ENCODE assay signal across 8 cellular contexts in genomic region chr17:49035470-49036269, GRCh38. TPM values are rescaled to one million over a fixed set of nuclear protein-coding genes. Genes with fewer than 3 reads are reported as not detected.
DNase-seq lines count a peak whose midpoint lies in the region; ATAC-seq, FAIRE-seq and TF ChIP-seq lines count a peak whose summit lies in the region.

No MANE protein-coding gene starts in this region.

- no TSS peak for BruUV-seq in OCI-LY7 (replicated peaks; lab: Mats Ljungman, UMichigan)
- BruUV-seq in GM12878 (replicated peaks; lab: Mats Ljungman, UMichigan) = no TSS peak

- TF ChIP-seq CTCF in AG09309 (IDR thresholded peaks at IDR 0.05; ENCODE audit: control insufficient read depth, insufficient read depth, low read depth, low read length, missing control alignments) (peak; percentile 84), OCI-LY7 (conservative IDR thresholded peaks at IDR 0.05; ENCODE audit: low read length) (peak; percentile 82), GM12878 (IDR thresholded peaks at IDR 0.05 in 2 of 3, conservative IDR thresholded peaks at IDR 0.05 in 1 of 3; ENCODE audit: control insufficient read depth in 2 of 3, extremely low read depth in 1 of 3, insufficient read depth in 1 of 3, low read depth in 3 of 3, low read length in 3 of 3) (peak; percentile 65 to 92 (median 74))

- no peak for TF ChIP-seq EP300 in GM12878 (IDR thresholded peaks at IDR 0.05; ENCODE audit: borderline replicate concordance in 1 of 2, control insufficient read depth in 1 of 2, low read depth in 2 of 2, low read length in 2 of 2)

- H3K79me2 ChIP-seq in OCI-LY7 (ENCODE audit: insufficient read depth, low read depth, low read length) (no peaks in the 10 kb centered on the region), GM12878 (ENCODE audit: control insufficient read depth, insufficient read depth, low read length) (no peaks in the 10 kb centered on the region)

- peaks cover 66% of the 10 kb centered on the region for H3K36me3 ChIP-seq in OCI-LY7 (ENCODE audit: insufficient read depth, low read length)
- H3K36me3 ChIP-seq in GM12878 (ENCODE audit: control insufficient read depth in 2 of 2, insufficient read depth in 2 of 2, low read length in 1 of 2) = no peaks in the 10 kb centered on the region

- H3K4me2 ChIP-seq in OCI-LY7 (ENCODE audit: low read length) (no peak overlapping the region), GM12878 (ENCODE audit: control insufficient read depth, insufficient read depth) (no peak overlapping the region)

- H3K4me1 ChIP-seq in OCI-LY7 (ENCODE audit: insufficient read depth, low read length, poor library complexity, severe bottlenecking) = no peaks in the 10 kb centered on the region
- H3K4me1 ChIP-seq in GM12878 (ENCODE audit: control insufficient read depth, insufficient read depth, low read length) = no peaks in the 10 kb centered on the region

- H3K27ac ChIP-seq in OCI-LY7 (ENCODE audit: low read depth, low read length, poor library complexity, severe bottlenecking) = no peak overlapping the region
- H3K27ac ChIP-seq in GM12878 (ENCODE audit: control insufficient read depth, insufficient read depth) = no peak overlapping the region

- H3K9me2 ChIP-seq in OCI-LY7 (ENCODE audit: insufficient read depth, low read length) = no peaks in the 10 kb centered on the region

- no peak for TF ChIP-seq POLR2A in GM12878 (IDR thresholded peaks at IDR 0.05; ENCODE audit: low read depth, low read length)

- FAIRE-seq in GM12878 (lab: Jason Lieb, UNC) = no peak

- intact Hi-C loops in OCI-LY7 (cut with micrococcal nuclease; ENCODE audit: unreplicated experiment) = no loop called here
- intact Hi-C loops in GM12878 (cut with micrococcal nuclease; ENCODE audit: unreplicated experiment) = no loop called here

- DNase-seq in AG09309 (ENCODE audit: low read depth) = no peak
- DNase-seq in GM19240 (ENCODE audit: insufficient read length, low spot score) = peak; percentile 28
- peak; percentile 48 for DNase-seq in OCI-LY7 (ENCODE audit: low spot score)
- DNase-seq in GM12878 (ENCODE audit: low read depth, low spot score) = no peak
- DNase-seq in left kidney (ENCODE audit: low read depth, low spot score) = peak; percentile 84
- peak; percentile 41 for DNase-seq in stromal cell of bone marrow (ENCODE audit: low read depth)
- DNase-seq in NOMO-1 treated with DMSO at 0.1 percent for 48 hours (lab: John Stamatoyannopoulos, UW; ENCODE audit: unreplicated experiment) = no peak

- H4K20me1 ChIP-seq in OCI-LY7 (ENCODE audit: insufficient read depth, low read length) = no peaks in the 10 kb centered on the region
- no peaks in the 10 kb centered on the region; the same call in 1 of the 2 replicates for H4K20me1 ChIP-seq in GM12878 (ENCODE audit: control insufficient read depth, insufficient read depth)

- no peaks in the 10 kb centered on the region; a peak in 1 of 4 replicates for H3K27me3 ChIP-seq in GM12878 (replicated peaks in 1 of 2; ENCODE audit: control insufficient read depth in 2 of 2, insufficient read depth in 2 of 2, low read length in 1 of 2)

- peak; percentile 43; the same call in 1 of the 2 replicates for TF ChIP-seq RAD21 in GM12878 (IDR thresholded peaks at IDR 0.05; ENCODE audit: insufficient read depth, low read depth, low read length)

- no peak overlapping the region for H3K9ac ChIP-seq in GM12878 (ENCODE audit: control insufficient read depth, insufficient read depth, low read length)

- in situ Hi-C loops in GM12878 (cut with MboI) = no loop called here

- POLR2A ChIA-PET in OCI-LY7 (lab: Charles Lee) (interaction anchor here (1.5 kb wide), 1 partner anchor 9 kb away, joined by 3 read pairs; no protein-coding TSS in a partner anchor), GM12878 (lab: Charles Lee) (no interaction called here)

- WGBS in GM12878 (ENCODE audit: insufficient coverage, insufficient replicate concordance, low lambda C conversion rate, missing lambda C conversion rate) = 52% methylated on average over 28 of the region's 42 CpGs

- H3K9me3 ChIP-seq in OCI-LY7 (ENCODE audit: low read length) = no peaks in the 10 kb centered on the region
- no peaks in the 10 kb centered on the region for H3K9me3 ChIP-seq in GM12878 (replicated peaks; ENCODE audit: control insufficient read depth, insufficient read depth, low read length)

- H2AFZ ChIP-seq in OCI-LY7 (ENCODE audit: low read length) (no peak overlapping the region), GM12878 (ENCODE audit: control insufficient read depth, low read depth, low read length) (no peak overlapping the region)

- CTCF ChIA-PET in OCI-LY7 (lab: Charles Lee; ENCODE audit: unreplicated experiment) = no interaction called here
- CTCF ChIA-PET in GM12878 (lab: Yijun Ruan, JAX) = interaction anchor here (0.5 to 8.9 kb wide), 24 partner anchors 10 to 372 kb away, joined by 3 to 115 read pairs (median 5); partner anchors contain the start of gene ATP5MC1

- SMC1A ChIA-PET in GM12878 (lab: Charles Lee; ENCODE audit: uncharacterized antibody, unreplicated experiment) = interaction anchor here (0.9 to 2.5 kb wide), 2 partner anchors 152 to 357 kb away, joined by 3 to 17 read pairs; no protein-coding TSS in a partner anchor

- ATAC-seq in GM12878 (peak; percentile 63), HG03521 (IDR thresholded peaks at IDR 0.05; ENCODE audit: unreplicated experiment) (no peak)

- H3K4me3 ChIP-seq in AG09309 (ENCODE audit: control insufficient read depth, low read depth, low read length) = peak overlapping the region; percentile 36
- H3K4me3 ChIP-seq in OCI-LY7 (ENCODE audit: low read depth, low read length, poor library complexity, severe bottlenecking) = no peak overlapping the region
- H3K4me3 ChIP-seq in GM12878 = no peak overlapping the region

- RAD21 ChIA-PET in GM12878 (lab: Charles Lee; ENCODE audit: unreplicated experiment) = interaction anchor here (0.6 to 1.4 kb wide), 4 partner anchors 151 to 357 kb away, joined by 3 to 7 read pairs (median 4); no protein-coding TSS in a partner anchor

TF ChIP-seq in GM12878, 131 proteins besides CTCF, POLR2A, EP300 and RAD21 (continues in another document):
- no peak for TF ChIP-seq ZNF274 (IDR thresholded peaks at IDR 0.05; ENCODE audit: insufficient read depth, insufficient read length)
- no peak for TF ChIP-seq NR2C1 (IDR thresholded peaks at IDR 0.05)
- no peak for TF ChIP-seq HDGF (IDR thresholded peaks at IDR 0.05)
- no peak for TF ChIP-seq EZH2 (IDR thresholded peaks at IDR 0.05; ENCODE audit: borderline replicate concordance, control insufficient read depth, low read depth, low read length)
- TF ChIP-seq BCL11A (IDR thresholded peaks at IDR 0.05; ENCODE audit: low read depth, low read length) = no peak
- TF ChIP-seq MEF2A (IDR thresholded peaks at IDR 0.05; ENCODE audit: insufficient read depth, low read depth, low read length) = no peak
- TF ChIP-seq TAF1 (IDR thresholded peaks at IDR 0.05; ENCODE audit: borderline replicate concordance, low read depth, low read length) = no peak
- TF ChIP-seq REST (IDR thresholded peaks at IDR 0.05; ENCODE audit: low read depth, low read length) = no peak
- TF ChIP-seq CBX3 (IDR thresholded peaks at IDR 0.05; ENCODE audit: borderline replicate concordance, low read depth) = no peak
- peak; percentile 79 for TF ChIP-seq YY1 (IDR thresholded peaks at IDR 0.05; ENCODE audit: low read depth, low read length)
- TF ChIP-seq RUNX3 (IDR thresholded peaks at IDR 0.05; ENCODE audit: low read length) = 0 out of 2 replicates have a peak, but pooled peaks have one; percentile 9
- TF ChIP-seq RB1 (IDR thresholded peaks at IDR 0.05; ENCODE audit: borderline replicate concordance) = no peak

RNA-seq across cellular contexts. Expression of gene IGF2BP1, which starts 38.5 kb away (rescaled TPM):
- total RNA-seq in OCI-LY7 (2014; rRNA removed; shearing (Covaris generic)) = 14.8 and 18.9 TPM in 2 replicates
- 46.4 and 53.8 TPM in 2 replicates for total RNA-seq in OCI-LY7 (2022)
- 39.8 and 44.7 TPM in 2 replicates for total RNA-seq in GM12878 (2013; cell fraction: nucleolus; rRNA removed)
- total RNA-seq in GM12878 (2014; rRNA removed) = 0.05 and 0.11 TPM in 2 replicates
- total RNA-seq in GM12878 (2014; rRNA removed; fragmentation: Illumina TruSeq; extraction: Trizol) = 0.09 and 0.13 TPM in 2 replicates
- total RNA-seq in GM12878 (2021) = 1.2 and 2.4 TPM in 2 replicates
- polyA plus RNA-seq in GM12878 (2011; ENCODE audit: low read depth) = 0.13 TPM
- 0.07 and 0.08 TPM in 2 replicates for polyA plus RNA-seq in GM12878 (2011; rRNA removed)
- 0.07 and 0.16 TPM in 2 replicates for polyA plus RNA-seq in GM12878 (2011; cell fraction: cytosol; rRNA removed)
- 0.20 and 0.61 TPM in 2 replicates for polyA plus RNA-seq in GM12878 (2011; cell fraction: nucleus; rRNA removed)
- 0.31 and 0.41 TPM in 2 replicates for polyA plus RNA-seq in GM12878 (2012)
- 0.15 and 0.17 TPM in 2 replicates for polyA plus RNA-seq in GM12878 (2014; fragmentation: Illumina TruSeq; extraction: Trizol)
- polyA plus RNA-seq in GM12878 (2014; fragmentation: Nextera tagmentation; extraction: Ambion mirVana) = under 1 TPM in 1 of 2 experiments, not detected in 1; 0.04 TPM
- 0.09 and 0.28 TPM in 2 replicates for polyA plus RNA-seq in GM12878 (2014; rRNA removed)
- under 1 TPM; 0.08 to 0.35 TPM for polyA plus RNA-seq in GM12878 (2016; fragmentation: Nextera tagmentation; extraction: Ambion mirVana)
- 0.15 TPM in 2 replicates for polyA minus RNA-seq in GM12878 (2011; rRNA and poly(A)+ RNA removed)
- 0.10 TPM in 1 of 2 replicates, not detected in the other for polyA minus RNA-seq in GM12878 (2011; cell fraction: cytosol; rRNA and poly(A)+ RNA removed)
- polyA minus RNA-seq in GM12878 (2011; cell fraction: nucleus; rRNA and poly(A)+ RNA removed) = under 0.01 and 0.10 TPM in 2 replicates

Comparison
In these comparisons a context has a peak if more than half of its experiments do, and no peak if none do; other contexts are left out.
1. DNase-seq: peak in GM19240 (single experiment), OCI-LY7 (single experiment), left kidney (single experiment) and stromal cell of bone marrow (single experiment); none in AG09309 (single experiment), GM12878 (single experiment) and NOMO-1 treated with DMSO at 0.1 percent for 48 hours (single experiment).
2. Peak in every context shown above with its lines, with median percentiles within 50 percentile points of each other: CTCF ChIP-seq.